ENCODE assay signal across 8 cellular contexts in genomic region chr6:104682722-104683643, GRCh38.
DNase-seq lines count a peak whose midpoint lies in the region; ATAC-seq lines count a peak whose summit lies in the region.

No MANE protein-coding gene starts in this region.

- intact Hi-C loops in left ventricle myocardium superior (cut with micrococcal nuclease) = no loop called here

- peak; percentile 87 for ATAC-seq in GM19395 (IDR thresholded peaks at IDR 0.05; ENCODE audit: unreplicated experiment)
- ATAC-seq in HG03442 (IDR thresholded peaks at IDR 0.05; ENCODE audit: unreplicated experiment) = peak; percentile 77
- ATAC-seq in left ventricle myocardium superior = no peak

- DNase-seq in CMK (ENCODE audit: low read depth) (peak; percentile 33), SHP77 treated with DMSO at 0.1 percent for 48 hours (lab: John Stamatoyannopoulos, UW) (peak; percentile 12), left ventricle myocardium superior (peak; percentile 71), DMS79 (lab: John Stamatoyannopoulos, UW) (no peak)
- peak; percentile 46 for DNase-seq in activated gamma-delta T cell treated with anti-CD3 and anti-CD28 coated beads, Interleukin-2, amount 50 U/mL, for 16 hours (ENCODE audit: low read depth)
- DNase-seq in stimulated activated CD4-positive, alpha-beta T cell treated with anti-CD3 and anti-CD28 coated beads, Interleukin-15, amount 100 ng/mL, for 24 hours = peak; percentile 83
